Comparison of ENCODE assay signal across 8 cellular contexts in the genomic region with DNA sequence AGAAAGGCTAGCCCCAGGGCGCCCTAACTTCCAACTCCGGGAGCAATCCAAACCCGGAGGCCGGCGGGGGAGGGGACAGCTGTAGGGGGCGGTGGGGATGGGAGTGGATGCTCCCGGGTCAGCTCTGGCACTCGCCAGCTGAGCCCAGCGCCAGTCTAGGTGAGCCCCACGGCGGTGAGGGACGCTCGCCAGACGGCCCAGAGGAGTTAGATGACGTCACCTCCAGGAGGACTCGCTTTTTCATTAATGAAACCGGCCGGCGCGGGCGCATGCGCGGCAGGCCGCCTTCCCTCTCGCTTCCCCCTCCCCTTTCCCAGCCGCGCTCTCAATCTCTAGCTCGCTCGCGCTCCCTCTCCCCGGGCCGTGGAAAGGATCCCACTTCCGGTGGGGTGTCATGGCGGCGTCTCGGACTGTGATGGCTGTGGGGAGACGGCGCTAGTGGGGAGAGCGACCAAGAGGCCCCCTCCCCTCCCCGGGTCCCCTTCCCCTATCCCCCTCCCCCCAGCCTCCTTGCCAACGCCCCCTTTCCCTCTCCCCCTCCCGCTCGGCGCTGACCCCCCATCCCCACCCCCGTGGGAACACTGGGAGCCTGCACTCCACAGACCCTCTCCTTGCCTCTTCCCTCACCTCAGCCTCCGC. TPM values are rescaled to one million over a fixed set of nuclear protein-coding genes. Genes with fewer than 3 reads are reported as not detected.
DNase-seq lines count a peak whose midpoint lies in the region; ATAC-seq and TF ChIP-seq lines count a peak whose summit lies in the region.

A gene with protein sequence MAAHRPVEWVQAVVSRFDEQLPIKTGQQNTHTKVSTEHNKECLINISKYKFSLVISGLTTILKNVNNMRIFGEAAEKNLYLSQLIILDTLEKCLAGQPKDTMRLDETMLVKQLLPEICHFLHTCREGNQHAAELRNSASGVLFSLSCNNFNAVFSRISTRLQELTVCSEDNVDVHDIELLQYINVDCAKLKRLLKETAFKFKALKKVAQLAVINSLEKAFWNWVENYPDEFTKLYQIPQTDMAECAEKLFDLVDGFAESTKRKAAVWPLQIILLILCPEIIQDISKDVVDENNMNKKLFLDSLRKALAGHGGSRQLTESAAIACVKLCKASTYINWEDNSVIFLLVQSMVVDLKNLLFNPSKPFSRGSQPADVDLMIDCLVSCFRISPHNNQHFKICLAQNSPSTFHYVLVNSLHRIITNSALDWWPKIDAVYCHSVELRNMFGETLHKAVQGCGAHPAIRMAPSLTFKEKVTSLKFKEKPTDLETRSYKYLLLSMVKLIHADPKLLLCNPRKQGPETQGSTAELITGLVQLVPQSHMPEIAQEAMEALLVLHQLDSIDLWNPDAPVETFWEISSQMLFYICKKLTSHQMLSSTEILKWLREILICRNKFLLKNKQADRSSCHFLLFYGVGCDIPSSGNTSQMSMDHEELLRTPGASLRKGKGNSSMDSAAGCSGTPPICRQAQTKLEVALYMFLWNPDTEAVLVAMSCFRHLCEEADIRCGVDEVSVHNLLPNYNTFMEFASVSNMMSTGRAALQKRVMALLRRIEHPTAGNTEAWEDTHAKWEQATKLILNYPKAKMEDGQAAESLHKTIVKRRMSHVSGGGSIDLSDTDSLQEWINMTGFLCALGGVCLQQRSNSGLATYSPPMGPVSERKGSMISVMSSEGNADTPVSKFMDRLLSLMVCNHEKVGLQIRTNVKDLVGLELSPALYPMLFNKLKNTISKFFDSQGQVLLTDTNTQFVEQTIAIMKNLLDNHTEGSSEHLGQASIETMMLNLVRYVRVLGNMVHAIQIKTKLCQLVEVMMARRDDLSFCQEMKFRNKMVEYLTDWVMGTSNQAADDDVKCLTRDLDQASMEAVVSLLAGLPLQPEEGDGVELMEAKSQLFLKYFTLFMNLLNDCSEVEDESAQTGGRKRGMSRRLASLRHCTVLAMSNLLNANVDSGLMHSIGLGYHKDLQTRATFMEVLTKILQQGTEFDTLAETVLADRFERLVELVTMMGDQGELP (N-terminal part only) (plus strand): TSS at position 378 of the 639 bp plus-strand sequence. CDS start 333 bp downstream, outside the sequence.

- H3K4me1 ChIP-seq in naive thymus-derived CD4-positive, alpha-beta T cell (ENCODE audit: control insufficient read depth in 2 of 2, insufficient read depth in 2 of 2, low read length in 2 of 2): peaks cover 0 to 8% of the 10 kb centered on the region in 2 donors

- CTCF ChIA-PET in naive thymus-derived CD4-positive, alpha-beta T cell (lab: Charles Lee): no interaction called here

- no peaks in the 10 kb centered on the region for H3K27me3 Mint-ChIP-seq in naive thymus-derived CD4-positive, alpha-beta T cell
- no peaks in the 10 kb centered on the region for H3K27me3 Mint-ChIP-seq in stimulated activated memory B cell treated with anti-CD40 and anti-IgM and Interleukin-4, amounts not matched to agents 10 μg/mL and 1 μg/mL and 100 μg/mL, for 72 hours

- DNase-seq in DMS79 treated with DMSO at 0.1 percent for 48 hours (lab: John Stamatoyannopoulos, UW) (peak; percentile 97), LNCaP clone FGC (ENCODE audit: low read depth) (peak; percentile 83), RPMI8226 (peak; percentile 97), fibroblast of gingiva (ENCODE audit: low read depth) (peak; percentile 94)
- peak; percentile 76 to 80 for DNase-seq in activated T-helper 1 cell treated with anti-CD3 and anti-CD28 coated beads, Interleukin-2, amount 50 U/mL, for 16 hours (ENCODE audit: low read depth in 1 of 2, low spot score in 1 of 2)
- DNase-seq in naive thymus-derived CD4-positive, alpha-beta T cell: peak; percentile 57 to 86 (median 72)

- no peaks in the 10 kb centered on the region for H3K27me3 ChIP-seq in naive thymus-derived CD4-positive, alpha-beta T cell (ENCODE audit: control insufficient read depth in 2 of 2, insufficient read depth in 2 of 2, low read length in 2 of 2)

- H3K4me3 ChIP-seq in LNCaP clone FGC (ENCODE audit: low read depth, low read length): peak within 1 kb of the TSS; percentile 85
- peak within 1 kb of the TSS; percentile 71 for H3K4me3 ChIP-seq in naive thymus-derived CD4-positive, alpha-beta T cell (ENCODE audit: low read length)

- H3K4me1 Mint-ChIP-seq in naive thymus-derived CD4-positive, alpha-beta T cell: peaks cover 10 to 22% (median 13%) of the 10 kb centered on the region in 7 donors
- peaks cover 13% of the 10 kb centered on the region for H3K4me1 Mint-ChIP-seq in stimulated activated memory B cell treated with anti-CD40 and anti-IgM and Interleukin-4, amounts not matched to agents 10 μg/mL and 1 μg/mL and 100 μg/mL, for 72 hours

- H3K4me3 Mint-ChIP-seq in naive thymus-derived CD4-positive, alpha-beta T cell: peak within 1 kb of the TSS; percentile 83 to 98 (median 94)
- H3K4me3 Mint-ChIP-seq in stimulated activated memory B cell treated with anti-CD40 and anti-IgM and Interleukin-4, amounts not matched to agents 10 μg/mL and 1 μg/mL and 100 μg/mL, for 72 hours: peak within 1 kb of the TSS; percentile 92

- peak; percentile 67 for ATAC-seq in GM21825 (IDR thresholded peaks at IDR 0.05; ENCODE audit: unreplicated experiment)
- peak; percentile 88 for ATAC-seq in naive thymus-derived CD4-positive, alpha-beta T cell
- peak; percentile 88 for ATAC-seq in stimulated activated memory B cell treated with anti-CD40 and anti-IgM and Interleukin-4, amounts not matched to agents 10 μg/mL and 1 μg/mL and 100 μg/mL, for 72 hours

- H3K9me3 ChIP-seq in naive thymus-derived CD4-positive, alpha-beta T cell (ENCODE audit: control insufficient read depth in 2 of 3, low read length in 3 of 3): no peaks in the 10 kb centered on the region

- H3K36me3 ChIP-seq in naive thymus-derived CD4-positive, alpha-beta T cell (ENCODE audit: control insufficient read depth in 2 of 3, insufficient read depth in 3 of 3, low read length in 3 of 3): peaks cover 0 to 9% (median 0%) of the 10 kb centered on the region in 3 experiments

- POLR2A ChIA-PET in naive thymus-derived CD4-positive, alpha-beta T cell (lab: Charles Lee): no interaction called here

- H3K9me3 Mint-ChIP-seq in naive thymus-derived CD4-positive, alpha-beta T cell: no peaks in the 10 kb centered on the region
- no peaks in the 10 kb centered on the region for H3K9me3 Mint-ChIP-seq in stimulated activated memory B cell treated with anti-CD40 and anti-IgM and Interleukin-4, amounts not matched to agents 10 μg/mL and 1 μg/mL and 100 μg/mL, for 72 hours

- peak within 1 kb of the TSS; percentile 80 to 97 (median 92) for H3K27ac Mint-ChIP-seq in naive thymus-derived CD4-positive, alpha-beta T cell
- peak within 1 kb of the TSS; percentile 61 for H3K27ac Mint-ChIP-seq in stimulated activated memory B cell treated with anti-CD40 and anti-IgM and Interleukin-4, amounts not matched to agents 10 μg/mL and 1 μg/mL and 100 μg/mL, for 72 hours

- intact Hi-C loops in naive thymus-derived CD4-positive, alpha-beta T cell (cut with micrococcal nuclease): loop anchor here (5.0 to 10.0 kb wide), 5 partner anchors 63 to 1423 kb away; partner anchors contain the start of genes EVI2B (in 1 of the 2) and GOSR1 (in 1 of the 2)

- peak within 1 kb of the TSS; percentile 76 for H3K27ac ChIP-seq in naive thymus-derived CD4-positive, alpha-beta T cell (ENCODE audit: low read depth, low read length)

- no peak for TF ChIP-seq CTCF in LNCaP clone FGC (IDR thresholded peaks at IDR 0.05; ENCODE audit: control insufficient read depth, extremely low read depth, insufficient read depth)

- H3K36me3 Mint-ChIP-seq in naive thymus-derived CD4-positive, alpha-beta T cell: no peaks in the 10 kb centered on the region
- no peaks in the 10 kb centered on the region for H3K36me3 Mint-ChIP-seq in stimulated activated memory B cell treated with anti-CD40 and anti-IgM and Interleukin-4, amounts not matched to agents 10 μg/mL and 1 μg/mL and 100 μg/mL, for 72 hours

RNA-seq across cellular contexts. Expression of the gene that starts here (rescaled TPM):
- total RNA-seq in naive thymus-derived CD4-positive, alpha-beta T cell: 10 to 100 TPM; 18.8 to 32.4 (median 21.2) TPM
- polyA plus RNA-seq in naive thymus-derived CD4-positive, alpha-beta T cell: 10 to 100 TPM; 12.5 to 12.7 TPM

Comparison
In these comparisons a context has a peak if more than half of its experiments do, and no peak if none do; other contexts are left out.
1. Peak in every context shown above with its lines: DNase-seq, ATAC-seq, H3K4me3 ChIP-seq and H3K27ac ChIP-seq.